In the genomic region with DNA sequence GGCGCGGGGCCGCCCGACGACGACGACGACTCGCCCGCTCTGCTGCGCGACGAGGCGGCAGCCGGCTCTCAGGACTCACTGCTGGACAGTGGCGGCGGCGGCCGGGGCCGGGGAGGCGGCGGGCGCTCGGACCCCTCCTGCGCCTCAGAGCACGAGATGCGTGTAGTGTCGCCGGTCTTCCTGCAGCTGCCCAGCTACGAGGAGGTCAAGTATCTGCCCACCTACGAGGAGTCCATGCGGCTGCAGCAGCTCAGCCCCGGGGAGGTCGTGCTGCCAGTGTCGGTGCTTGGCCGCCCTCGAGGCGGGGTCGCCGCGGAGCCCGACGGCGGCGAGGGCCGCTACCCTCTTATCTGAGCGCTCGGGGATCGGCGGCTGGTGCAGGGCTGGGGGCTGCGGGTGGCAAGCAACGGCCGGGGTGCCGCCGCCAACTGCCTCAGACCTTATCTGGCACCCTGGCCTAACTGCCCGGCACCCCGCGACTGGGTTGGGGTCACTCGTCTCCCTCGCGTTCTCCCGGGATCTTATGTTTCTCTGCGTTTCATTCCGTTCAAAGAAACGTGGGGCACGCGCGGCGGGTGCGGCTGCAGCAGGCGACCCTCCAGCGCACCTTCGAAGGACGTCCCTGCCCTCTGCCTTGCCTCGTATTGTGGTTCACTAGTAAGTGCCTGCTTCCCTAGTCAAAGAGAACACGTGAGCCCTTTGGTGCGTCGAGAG, we compare ENCODE assay signal across 9 cellular contexts. TPM values are rescaled to one million over a fixed set of nuclear protein-coding genes. Genes with fewer than 3 reads are reported as not detected.
A peak's percentile ranks its signal among the peaks of the same experiment; 100 is the strongest.
DNase-seq lines count a peak whose midpoint lies in the region; ATAC-seq and TF ChIP-seq lines count a peak whose summit lies in the region.
"Had no signal": no experiment of that assay in that cellular context is flagged by ENCODE, and none has a peak within 500 bp of the region (broad histone marks: within the 10 kb centered on the region; RNA-seq: fewer than 3 reads in every experiment).

No MANE protein-coding gene starts in this region.

- no peaks in the 10 kb centered on the region for H3K9me3 ChIP-seq in BE2C
- H3K9me3 ChIP-seq in SJCRH30 (replicated peaks), result no peaks in the 10 kb centered on the region
- H3K9me3 ChIP-seq in endocrine pancreas (ENCODE audit: control insufficient read depth, low read length), result no peaks in the 10 kb centered on the region

- H3K27me3 ChIP-seq in BE2C (peaks cover 50% of the 10 kb centered on the region), SJCRH30 (no peaks in the 10 kb centered on the region; the same call in 1 of the 2 replicates), endocrine pancreas (ENCODE audit: control insufficient read depth, insufficient read depth, low read length) (peaks cover 2% of the 10 kb centered on the region)

- H3K27ac ChIP-seq in SJCRH30, result no peak overlapping the region

- TF ChIP-seq CTCF in BE2C (IDR thresholded peaks at IDR 0.05; ENCODE audit: low read depth, low read length), result no peak

- POLR2A ChIA-PET in naive thymus-derived CD8-positive, alpha-beta T cell (lab: Charles Lee), result no interaction called here

- peaks cover 0 to 2% (median 2%) of the 10 kb centered on the region in 3 donors for H3K36me3 Mint-ChIP-seq in naive thymus-derived CD8-positive, alpha-beta T cell

- H3K4me1 ChIP-seq in BE2C (no peaks in the 10 kb centered on the region), SJCRH30 (peaks cover 5% of the 10 kb centered on the region; the same call in 1 of the 2 replicates), endocrine pancreas (ENCODE audit: control insufficient read depth, insufficient read depth, low read length) (no peaks in the 10 kb centered on the region)

- no peak overlapping the region for H3K27ac Mint-ChIP-seq in naive thymus-derived CD8-positive, alpha-beta T cell

- peaks cover 8 to 22% (median 20%) of the 10 kb centered on the region in 4 donors for H3K4me1 Mint-ChIP-seq in naive thymus-derived CD8-positive, alpha-beta T cell

- ATAC-seq in GM18517 (IDR thresholded peaks at IDR 0.05; ENCODE audit: unreplicated experiment) (peak; percentile 8), HG03066 (IDR thresholded peaks at IDR 0.05; ENCODE audit: low read depth, unreplicated experiment) (peak; percentile 27)
- ATAC-seq in naive thymus-derived CD8-positive, alpha-beta T cell, result peak; percentile 15 to 45

- peak overlapping the region; percentile 68 to 91 (median 86) for H3K4me3 Mint-ChIP-seq in naive thymus-derived CD8-positive, alpha-beta T cell

- H3K9ac ChIP-seq in endocrine pancreas (ENCODE audit: control insufficient read depth, insufficient read depth, low read length), result peak overlapping the region; percentile 27

- peak; percentile 21 for DNase-seq in BE2C
- DNase-seq in SJCRH30, result no peak
- peak in 2 of 10 donors; percentile 14 to 25 for DNase-seq in naive thymus-derived CD8-positive, alpha-beta T cell
- DNase-seq in putamen (ENCODE audit: low spot score), result no peak
- no peak for DNase-seq in OCI-M1 (lab: John Stamatoyannopoulos, UW)

- H3K27me3 Mint-ChIP-seq in naive thymus-derived CD8-positive, alpha-beta T cell, result peaks cover 37 to 53% (median 52%) of the 10 kb centered on the region in 5 donors

- H3K4me3 ChIP-seq in BE2C (ENCODE audit: low read depth, low read length) (peak overlapping the region; percentile 57), SJCRH30 (peak overlapping the region; percentile 56), endocrine pancreas (ENCODE audit: control insufficient read depth, insufficient read depth, low read length) (no peak overlapping the region)

- no peaks in the 10 kb centered on the region for H3K9me3 Mint-ChIP-seq in naive thymus-derived CD8-positive, alpha-beta T cell

- H3K36me3 ChIP-seq in BE2C, result no peaks in the 10 kb centered on the region
- no peaks in the 10 kb centered on the region for H3K36me3 ChIP-seq in SJCRH30
- no peaks in the 10 kb centered on the region for H3K36me3 ChIP-seq in endocrine pancreas (ENCODE audit: control insufficient read depth, insufficient read depth, low read length)

RNA-seq across cellular contexts. Expression of gene C3orf80, which starts 1.0 kb away (rescaled TPM):
- polyA plus RNA-seq in BE2C (2012; ENCODE audit: insufficient read depth, insufficient read length, low read depth), result 0.39 TPM
- 0.05 and 0.14 TPM in 2 replicates for total RNA-seq in SJCRH30 (2014; rRNA removed; shearing (Covaris generic))
- total RNA-seq in naive thymus-derived CD8-positive, alpha-beta T cell, result not detected
- not detected for polyA plus RNA-seq in naive thymus-derived CD8-positive, alpha-beta T cell
- total RNA-seq: renal cortical epithelial cell had no signal
